In genomic region chr2:207444756-207445155, GRCh38 we compare ENCODE assay signal across 39 cellular contexts.
"Had no signal": no experiment of that assay in that cellular context is flagged by ENCODE, and none has a peak within 500 bp of the region (broad histone marks: within the 10 kb centered on the region; RNA-seq: fewer than 3 reads in every experiment).

No MANE protein-coding gene starts in this region.

- DNase-seq: activated B cell treated with CpG ODN at 0.5 μM for 24 hours; activated CD4-positive, alpha-beta memory T cell treated with anti-CD3 and anti-CD28 coated beads for 36 hours; activated CD4-positive, alpha-beta T cell treated with anti-CD3 and anti-CD28 coated beads for 36 hours; activated CD4-positive, alpha-beta T cell treated with anti-CD3 and anti-CD28 coated beads for 48 hours; activated CD4-positive, alpha-beta T cell treated with anti-CD3 and anti-CD28 coated beads, Interleukin-2, amount 50 U/mL, for 1 hour; activated CD4-positive, alpha-beta T cell treated with anti-CD3 and anti-CD28 coated beads, Interleukin-2, amount 50 U/mL, for 4 hours; activated CD4-positive, CD25-positive, alpha-beta regulatory T cell treated with anti-CD3 and anti-CD28 coated beads, Interleukin-2, amount 50 U/mL, for 72 hours; activated CD8-positive, alpha-beta memory T cell treated with anti-CD3 and anti-CD28 coated beads, Interleukin-2, amount 50 U/mL, for 4 hours; activated CD8-positive, alpha-beta T cell treated with anti-CD3 and anti-CD28 coated beads for 36 hours; activated effector memory CD4-positive, alpha-beta T cell treated with anti-CD3 and anti-CD28 coated beads, Interleukin-2, amount 50 U/mL, for 16 hours; activated gamma-delta T cell treated with Interleukin-2 at 50 U/mL for 16 hours; activated naive CD4-positive, alpha-beta T cell; activated naive CD4-positive, alpha-beta T cell treated with anti-CD3 and anti-CD28 coated beads for 36 hours; activated naive CD4-positive, alpha-beta T cell treated with anti-CD3 and anti-CD28 coated beads, Interleukin-2, amount 50 U/mL, for 16 hours; activated naive CD8-positive, alpha-beta T cell treated with anti-CD3 and anti-CD28 coated beads for 36 hours; activated T-cell treated with anti-CD3 and anti-CD28 coated beads for 4 hours; activated T-cell treated with anti-CD3 and anti-CD28 coated beads, Interleukin-2, amount 50 U/mL, for 1 hour; activated T-cell treated with anti-CD3 and anti-CD28 coated beads, Interleukin-2, amount 50 U/mL, for 4 hours; activated T-cell treated with anti-CD3 and anti-CD28 coated beads, Interleukin-2, amount 50 U/mL, for 72 hours; adrenal gland; amniotic stem cell; aorta; body of pancreas; brain microvascular endothelial cell; caudate nucleus; cerebellar nuclear complex; T-helper 2 cell; T-helper 9 cell had no signal

- H3K9me3 ChIP-seq: adrenal gland, body of pancreas had no signal

- H3K4me1 ChIP-seq: adrenal gland, body of pancreas had no signal

- H3K4me3 Mint-ChIP-seq: activated B cell treated with CpG ODN at 0.5 μM for 24 hours; activated CD4-positive, alpha-beta memory T cell treated with anti-CD3 and anti-CD28 coated beads for 36 hours; activated CD4-positive, alpha-beta T cell treated with anti-CD3 and anti-CD28 coated beads for 36 hours; activated CD8-positive, alpha-beta T cell treated with anti-CD3 and anti-CD28 coated beads for 36 hours; activated naive CD4-positive, alpha-beta T cell treated with anti-CD3 and anti-CD28 coated beads for 36 hours; activated naive CD8-positive, alpha-beta T cell treated with anti-CD3 and anti-CD28 coated beads for 36 hours; activated T-cell treated with anti-CD3 and anti-CD28 coated beads, Interleukin-2, amount 50 U/mL, for 4 hours; activated T-cell treated with anti-CD3 and anti-CD28 coated beads, Interleukin-2, amount 50 U/mL, for 72 hours; activated T-helper 1 cell treated with anti-CD3 and anti-CD28 coated beads, Interleukin-12 subunit alpha, Interleukin-12 subunit beta, Interleukin-2, Interleukin-4 antibody, amounts not matched to agents 30 ng/mL and 10 ng/mL and 1 ng/mL, durations not matched to agents 14 hours and 24 hours and 36 hours; activated T-helper 17 cell treated with anti-CD3 and anti-CD28 coated beads, Interleukin-2, amount 50 U/mL, for 72 hours; central memory CD8-positive, alpha-beta T cell; T-helper 1 cell treated with Interleukin-12 subunit alpha and Interleukin-12 subunit beta and Interleukin-4 antibody, amounts not matched to agents 30 μg/mL and 1 μg/mL, for 36 hours; T-helper 2 cell treated with Interferon-gamma antibody and Interleukin-4, amounts not matched to agents 5 μg/mL and 100 μg/mL, for 36 hours had no signal

- H3K27ac ChIP-seq: adrenal gland, body of pancreas, brain microvascular endothelial cell, cardiac muscle cell, VCaP had no signal

- H3K36me3 ChIP-seq: adrenal gland, brain microvascular endothelial cell, cardiac muscle cell had no signal

- H3K4me1 Mint-ChIP-seq: activated B cell treated with CpG ODN at 0.5 μM for 24 hours; activated CD4-positive, alpha-beta T cell treated with anti-CD3 and anti-CD28 coated beads for 36 hours; activated naive CD8-positive, alpha-beta T cell treated with anti-CD3 and anti-CD28 coated beads for 36 hours; activated T-helper 17 cell treated with anti-CD3 and anti-CD28 coated beads, Interleukin-2, amount 50 U/mL, for 72 hours; central memory CD8-positive, alpha-beta T cell had no signal

- H3K27ac Mint-ChIP-seq: activated B cell treated with CpG ODN at 0.5 μM for 24 hours; activated CD4-positive, alpha-beta memory T cell treated with anti-CD3 and anti-CD28 coated beads for 36 hours; activated CD4-positive, alpha-beta T cell treated with anti-CD3 and anti-CD28 coated beads for 36 hours; activated CD8-positive, alpha-beta T cell treated with anti-CD3 and anti-CD28 coated beads for 36 hours; activated naive CD4-positive, alpha-beta T cell treated with anti-CD3 and anti-CD28 coated beads for 36 hours; activated naive CD4-positive, alpha-beta T cell treated with anti-CD3 and anti-CD28 coated beads, Interleukin-2, amount 50 U/mL, for 72 hours; activated naive CD8-positive, alpha-beta T cell treated with anti-CD3 and anti-CD28 coated beads for 36 hours; activated T-cell treated with anti-CD3 and anti-CD28 coated beads, Interleukin-2, amount 50 U/mL, for 72 hours; activated T-helper 1 cell treated with anti-CD3 and anti-CD28 coated beads, Interleukin-12 subunit alpha, Interleukin-12 subunit beta, Interleukin-2, Interleukin-4 antibody, amounts not matched to agents 30 ng/mL and 10 ng/mL and 1 ng/mL, durations not matched to agents 14 hours and 24 hours and 36 hours; activated T-helper 17 cell treated with anti-CD3 and anti-CD28 coated beads, Interleukin-2, amount 50 U/mL, for 72 hours; T-helper 1 cell treated with Interleukin-12 subunit alpha and Interleukin-12 subunit beta and Interleukin-4 antibody, amounts not matched to agents 30 μg/mL and 1 μg/mL, for 36 hours; T-helper 2 cell treated with Interferon-gamma antibody and Interleukin-4, amounts not matched to agents 5 μg/mL and 100 μg/mL, for 36 hours had no signal

- H3K27me3 ChIP-seq: adrenal gland, body of pancreas, brain microvascular endothelial cell, cardiac muscle cell had no signal

- ATAC-seq: activated CD4-positive, alpha-beta T cell treated with anti-CD3 and anti-CD28 coated beads for 36 hours; activated CD8-positive, alpha-beta T cell treated with anti-CD3 and anti-CD28 coated beads for 36 hours; activated naive CD4-positive, alpha-beta T cell treated with anti-CD3 and anti-CD28 coated beads, Interleukin-2, amount 50 U/mL, for 72 hours; activated T-cell treated with anti-CD3 and anti-CD28 coated beads, Interleukin-2, amount 50 U/mL, for 4 hours; activated T-cell treated with anti-CD3 and anti-CD28 coated beads, Interleukin-2, amount 50 U/mL, for 72 hours; activated T-helper 17 cell treated with anti-CD3 and anti-CD28 coated beads, Interleukin-2, amount 50 U/mL, for 72 hours; body of pancreas had no signal

- FAIRE-seq: astrocyte, bronchial epithelial cell, TTC549 had no signal

- H3K4me3 ChIP-seq: adrenal gland, body of pancreas, cardiac muscle cell had no signal

- H3K27me3 Mint-ChIP-seq: activated B cell treated with CpG ODN at 0.5 μM for 24 hours; activated CD4-positive, alpha-beta memory T cell treated with anti-CD3 and anti-CD28 coated beads for 36 hours; activated CD4-positive, alpha-beta T cell treated with anti-CD3 and anti-CD28 coated beads for 36 hours; activated CD8-positive, alpha-beta T cell treated with anti-CD3 and anti-CD28 coated beads for 36 hours; activated naive CD8-positive, alpha-beta T cell treated with anti-CD3 and anti-CD28 coated beads for 36 hours had no signal

- H3K36me3 Mint-ChIP-seq: activated CD4-positive, alpha-beta memory T cell treated with anti-CD3 and anti-CD28 coated beads for 36 hours; activated naive CD4-positive, alpha-beta T cell treated with anti-CD3 and anti-CD28 coated beads, Interleukin-2, amount 50 U/mL, for 72 hours; activated naive CD8-positive, alpha-beta T cell treated with anti-CD3 and anti-CD28 coated beads for 36 hours had no signal

- H3K9me3 Mint-ChIP-seq: activated B cell treated with CpG ODN at 0.5 μM for 24 hours; activated CD4-positive, alpha-beta memory T cell treated with anti-CD3 and anti-CD28 coated beads for 36 hours; activated CD8-positive, alpha-beta T cell treated with anti-CD3 and anti-CD28 coated beads for 36 hours; activated naive CD4-positive, alpha-beta T cell treated with anti-CD3 and anti-CD28 coated beads for 36 hours; activated naive CD8-positive, alpha-beta T cell treated with anti-CD3 and anti-CD28 coated beads for 36 hours; activated T-cell treated with anti-CD3 and anti-CD28 coated beads, Interleukin-2, amount 50 U/mL, for 4 hours; central memory CD8-positive, alpha-beta T cell; T-helper 1 cell treated with Interleukin-12 subunit alpha and Interleukin-12 subunit beta and Interleukin-4 antibody, amounts not matched to agents 30 μg/mL and 1 μg/mL, for 36 hours; T-helper 2 cell treated with Interferon-gamma antibody and Interleukin-4, amounts not matched to agents 5 μg/mL and 100 μg/mL, for 36 hours had no signal
